1 cellular context compared by ENCODE assay signal in the genomic region with DNA sequence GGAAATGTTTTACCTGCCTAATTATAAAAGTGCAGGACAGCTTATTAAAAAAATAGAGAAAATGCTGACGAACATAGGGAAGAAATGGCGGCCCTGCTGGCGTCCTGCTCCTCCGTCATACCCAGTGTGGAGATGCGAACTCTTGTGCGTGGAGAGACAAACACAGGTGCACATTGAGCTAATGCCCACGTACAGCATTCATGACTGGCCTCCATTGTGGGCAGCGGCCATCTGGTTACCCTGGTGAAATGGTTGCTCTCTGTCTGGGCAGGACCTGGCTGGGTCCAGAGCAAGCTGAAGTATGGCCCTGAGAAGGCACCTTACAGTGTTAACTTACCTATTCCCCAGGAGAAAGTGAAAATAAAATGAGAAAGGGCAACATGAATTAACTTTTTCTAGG.
TF ChIP-seq lines count a peak whose summit lies in the region.

No MANE protein-coding gene starts in this region.

TF ChIP-seq in HepG2, 621 proteins besides CTCF, POLR2A, EP300 and RAD21:
- TF ChIP-seq MAFG (CRISPR knock-in tag; IDR thresholded peaks at IDR 0.05) (no peak), CHD4 (IDR thresholded peaks at IDR 0.05; ENCODE audit: borderline replicate concordance, low read length) (no peak), EZH2 (conservative IDR thresholded peaks at IDR 0.05; ENCODE audit: low read depth, low read length) (no peak), RBFOX2 (IDR thresholded peaks at IDR 0.05; ENCODE audit: low read depth, low read length) (no peak), REL (CRISPR knock-in tag; conservative IDR thresholded peaks at IDR 0.05) (no peak), SP4 (CRISPR knock-in tag; IDR thresholded peaks at IDR 0.05) (no peak), CENPBD1 (CRISPR knock-in tag; IDR thresholded peaks at IDR 0.05; ENCODE audit: borderline replicate concordance, low read depth) (no peak), CSRNP1 (CRISPR knock-in tag; IDR thresholded peaks at IDR 0.05) (no peak), ASH2L (IDR thresholded peaks at IDR 0.05; ENCODE audit: insufficient read length, low read depth, low read length) (no peak), ZNF329 (CRISPR knock-in tag; IDR thresholded peaks at IDR 0.05; ENCODE audit: low read depth) (no peak), RCOR2 (CRISPR knock-in tag; IDR thresholded peaks at IDR 0.05) (no peak), ZMYM2 (CRISPR knock-in tag; IDR thresholded peaks at IDR 0.05) (no peak)
- TF ChIP-seq, protein P1, sequence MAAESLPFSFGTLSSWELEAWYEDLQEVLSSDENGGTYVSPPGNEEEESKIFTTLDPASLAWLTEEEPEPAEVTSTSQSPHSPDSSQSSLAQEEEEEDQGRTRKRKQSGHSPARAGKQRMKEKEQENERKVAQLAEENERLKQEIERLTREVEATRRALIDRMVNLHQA (CRISPR knock-in tag; IDR thresholded peaks at IDR 0.05), result no peak
